Comparison of ENCODE assay signal across 16 cellular contexts in the genomic region with DNA sequence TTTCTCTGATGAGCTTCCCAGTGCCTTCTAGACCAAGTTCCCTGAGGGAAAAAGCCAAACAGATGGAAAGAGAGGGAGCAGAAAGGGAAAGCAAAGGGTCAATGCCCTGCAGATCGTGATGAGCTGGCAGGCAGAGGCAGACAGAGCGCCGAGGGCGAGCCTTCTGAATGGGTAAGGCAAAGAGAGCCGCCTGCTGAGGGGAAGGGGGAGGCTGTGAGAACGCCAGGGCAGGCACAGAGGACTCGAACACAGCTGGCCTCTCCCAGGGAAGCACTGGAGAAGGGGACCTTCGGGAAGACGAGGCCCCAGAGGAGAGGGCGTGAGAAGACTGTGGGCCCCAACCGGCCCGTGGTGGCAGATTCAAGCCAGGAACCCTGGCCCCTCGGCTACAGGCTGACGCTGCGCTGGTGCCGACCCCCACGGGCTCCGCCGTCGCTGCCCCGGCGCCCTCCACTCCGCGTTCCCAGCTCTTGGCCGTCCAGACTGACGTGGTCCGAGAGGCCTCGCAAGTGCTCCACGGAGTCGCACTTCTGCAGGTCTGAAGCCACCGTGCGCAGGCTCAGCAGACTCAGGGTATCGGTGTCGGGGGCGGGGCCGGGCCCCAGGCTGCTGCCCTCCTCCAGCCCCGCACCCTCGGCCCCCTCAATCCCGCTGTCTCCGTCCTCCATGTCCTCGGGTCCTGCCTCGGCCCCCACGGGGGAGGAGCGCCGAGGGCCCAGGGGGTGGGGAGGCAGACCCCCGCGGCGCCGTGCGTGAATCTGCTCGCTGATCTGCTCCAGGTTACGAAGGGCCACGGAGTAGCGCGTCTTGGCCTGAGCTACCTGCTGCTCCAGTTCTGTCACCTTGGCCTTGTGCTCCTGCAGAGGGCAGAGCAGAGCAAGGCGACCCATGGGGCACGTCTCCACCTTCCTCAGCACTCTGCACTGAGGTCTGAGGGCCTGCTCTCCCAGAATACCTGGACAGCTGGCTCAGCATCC. TPM values are rescaled to one million over a fixed set of nuclear protein-coding genes. Genes with fewer than 3 reads are reported as not detected.
DNase-seq lines count a peak whose midpoint lies in the region; ATAC-seq and TF ChIP-seq lines count a peak whose summit lies in the region.
"Had no signal": no experiment of that assay in that cellular context is flagged by ENCODE, and none has a peak within 500 bp of the region (broad histone marks: within the 10 kb centered on the region; RNA-seq: fewer than 3 reads in every experiment).

No MANE protein-coding gene starts in this region.

- peaks cover 20% of the 10 kb centered on the region for H3K36me3 Mint-ChIP-seq in progenitor cell of endocrine pancreas (ENCODE audit: insufficient read depth)

- peak overlapping the region; percentile 77 for H3K27ac Mint-ChIP-seq in progenitor cell of endocrine pancreas

- no peaks in the 10 kb centered on the region for H3K9me3 Mint-ChIP-seq in progenitor cell of endocrine pancreas (ENCODE audit: low read depth)

- DNase-seq in NCI-H82 (lab: John Stamatoyannopoulos, UW) = peak; percentile 24
- DNase-seq in NCI-H82 treated with DMSO at 0.1 percent for 48 hours (lab: John Stamatoyannopoulos, UW; ENCODE audit: unreplicated experiment) = no peak
- DNase-seq in M059J (ENCODE audit: low read depth) = peak; percentile 38
- DNase-seq in progenitor cell of endocrine pancreas (ENCODE audit: low spot score, unreplicated experiment) = no peak
- DNase-seq in SHP77 (lab: John Stamatoyannopoulos, UW) = no peak
- no peak for DNase-seq in NCI-H226
- DNase-seq in SW480 (ENCODE audit: low spot score) = no peak
- DNase-seq: 8988T; dermis blood vessel endothelial cell; DMS 273 treated with DMSO at 0.1 percent for 48 hours; gastrocnemius medialis; NCI-H1092 treated with DMSO at 0.1 percent for 48 hours; stimulated activated CD4-positive, alpha-beta T cell treated with anti-CD3 and anti-CD28 coated beads, Interleukin-4, amount 100 ng/mL, for 4 hours had no signal

- TF ChIP-seq CTCF in progenitor cell of endocrine pancreas (IDR thresholded peaks at IDR 0.05; ENCODE audit: unreplicated experiment) = no peak

- H3K4me1 Mint-ChIP-seq in progenitor cell of endocrine pancreas (ENCODE audit: low read depth) = no peaks in the 10 kb centered on the region

- no peaks in the 10 kb centered on the region for H3K27me3 Mint-ChIP-seq in progenitor cell of endocrine pancreas

- ATAC-seq in esophagus mucosa = peak; percentile 59
- ATAC-seq: gastrocnemius medialis had no signal

- H3K4me3 Mint-ChIP-seq in progenitor cell of endocrine pancreas (ENCODE audit: low read depth) = no peak overlapping the region

RNA-seq across cellular contexts. Expression of a gene that starts 13.9 kb away (rescaled TPM):
- total RNA-seq in M059J (2014; rRNA removed; shearing (Covaris generic)) = 14.9 and 21.0 TPM in 2 replicates
- total RNA-seq in esophagus mucosa (17.1 TPM), progenitor cell of endocrine pancreas (32.5 and 35.1 TPM in 2 replicates)

RNA-seq across cellular contexts. Expression of a gene that starts 26.2 kb away (rescaled TPM):
- 15.0 and 16.4 TPM in 2 replicates for total RNA-seq in M059J (2014; rRNA removed; shearing (Covaris generic))
- 16.8 TPM for total RNA-seq in esophagus mucosa
- 36.8 and 37.2 TPM in 2 replicates for total RNA-seq in progenitor cell of endocrine pancreas

RNA-seq across cellular contexts. Expression of a gene that starts 47.1 kb away (rescaled TPM):
- total RNA-seq in M059J (2014; rRNA removed; shearing (Covaris generic)) = 3.1 and 16.5 TPM in 2 replicates
- total RNA-seq in esophagus mucosa (16.6 TPM), progenitor cell of endocrine pancreas (107 and 109 TPM in 2 replicates)

RNA-seq across cellular contexts. Expression of a gene that starts 56.2 kb away (rescaled TPM):
- 0.84 and 3.8 TPM in 2 replicates for total RNA-seq in M059J (2014; rRNA removed; shearing (Covaris generic))
- not detected for total RNA-seq in esophagus mucosa
- not detected in 2 replicates for total RNA-seq in progenitor cell of endocrine pancreas
- total RNA-seq: prostate gland, suprapubic skin had no signal

Comparison
In these comparisons a context has a peak if more than half of its experiments do, and no peak if none do; other contexts are left out.
1. DNase-seq: peak in NCI-H82 (single experiment) and M059J (single experiment); none in NCI-H82 treated with DMSO at 0.1 percent for 48 hours (single experiment), progenitor cell of endocrine pancreas (single experiment), SHP77 (0 of 2), NCI-H226 (single experiment) and SW480 (single experiment).